8 cellular contexts compared by ENCODE assay signal in the genomic region with DNA sequence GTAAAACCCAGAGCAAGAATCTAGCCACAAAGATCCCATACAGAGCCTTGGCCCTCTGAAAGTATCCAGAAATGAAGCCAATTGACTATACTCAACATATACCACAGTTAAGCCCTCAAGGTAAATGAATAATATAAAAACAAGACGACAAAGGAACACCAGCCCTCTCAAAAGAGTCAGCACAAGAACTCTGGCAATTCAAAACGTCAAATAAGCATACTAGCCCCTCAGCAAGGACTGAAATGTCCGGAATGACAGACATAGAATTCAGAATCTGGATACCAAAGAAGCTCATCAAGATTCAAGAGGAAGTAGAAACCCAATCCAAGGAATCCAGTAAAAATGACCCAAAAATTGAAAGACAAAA. TPM values are rescaled to one million over a fixed set of nuclear protein-coding genes. Genes with fewer than 3 reads are reported as not detected.
A peak's percentile ranks its signal among the peaks of the same experiment; 100 is the strongest.
DNase-seq lines count a peak whose midpoint lies in the region; ATAC-seq and TF ChIP-seq lines count a peak whose summit lies in the region.

No MANE protein-coding gene starts in this region.

- H4K8ac ChIP-seq in neuronal stem cell (ENCODE audit: low read depth, low read length), result no peak overlapping the region

- no peaks in the 10 kb centered on the region for H3K9me2 ChIP-seq in Loucy (replicated peaks; ENCODE audit: low read depth, low read length)

- H3K4me1 ChIP-seq in Loucy (ENCODE audit: insufficient read depth, low read length, poor library complexity, severe bottlenecking) (peaks cover 10% of the 10 kb centered on the region), neuronal stem cell (ENCODE audit: control insufficient read depth in 2 of 2, insufficient read depth in 1 of 2, low read depth in 1 of 2, low read length in 2 of 2) (peaks cover 3 to 5% of the 10 kb centered on the region in 2 donors)

- no peak overlapping the region for H2AK5ac ChIP-seq in neuronal stem cell (ENCODE audit: low read depth, low read length)

- no peak overlapping the region for H2AFZ ChIP-seq in Loucy (ENCODE audit: low read length)
- peak overlapping the region; percentile 98 for H2AFZ ChIP-seq in neuronal stem cell (ENCODE audit: low read length)

- peak overlapping the region; percentile 96 for H3K4me2 ChIP-seq in Loucy (ENCODE audit: low read depth, low read length, poor library complexity, severe bottlenecking)
- H3K4me2 ChIP-seq in neuronal stem cell (ENCODE audit: insufficient read depth, low read length, poor library complexity, severe bottlenecking), result no peak overlapping the region

- H3K18ac ChIP-seq in neuronal stem cell (ENCODE audit: low read length), result no peak overlapping the region

- no peaks in the 10 kb centered on the region for H3K9me3 ChIP-seq in Loucy (ENCODE audit: insufficient read depth, low read depth, low read length)
- H3K9me3 ChIP-seq in neuronal stem cell (replicated peaks in 1 of 2; ENCODE audit: control insufficient read depth in 2 of 2, insufficient read depth in 1 of 2, low read depth in 1 of 2, low read length in 2 of 2), result no peaks in the 10 kb centered on the region

- no peak overlapping the region for H3K23ac ChIP-seq in neuronal stem cell (ENCODE audit: low read depth, low read length, poor library complexity)

- H3K14ac ChIP-seq in neuronal stem cell (ENCODE audit: low read length), result no peak overlapping the region

- no peaks in the 10 kb centered on the region for H4K20me1 ChIP-seq in Loucy (ENCODE audit: insufficient read depth, low read length, poor library complexity, severe bottlenecking)

- no peak overlapping the region for H3K4ac ChIP-seq in neuronal stem cell (ENCODE audit: low read length)

- no peak overlapping the region for H2BK5ac ChIP-seq in neuronal stem cell (ENCODE audit: low read length)

- H4K91ac ChIP-seq in neuronal stem cell (ENCODE audit: low read depth, low read length, poor library complexity), result no peak overlapping the region

- H3K36me3 ChIP-seq in Loucy (ENCODE audit: insufficient read depth, low read length) (no peaks in the 10 kb centered on the region), neuronal stem cell (replicated peaks in 1 of 2; ENCODE audit: control insufficient read depth in 2 of 2, insufficient read depth in 2 of 2, low read length in 2 of 2) (no peaks in the 10 kb centered on the region)

- DNase-seq in coronary artery (ENCODE audit: low spot score) (no peak), neuronal stem cell (ENCODE audit: low spot score) (no peak), NCI-H1694 treated with DMSO at 0.1 percent for 48 hours (lab: John Stamatoyannopoulos, UW) (no peak)

- WGBS in neuronal stem cell (ENCODE audit: extremely low coverage in 2 of 2, insufficient read length in 2 of 2, insufficient replicate concordance in 1 of 2), 2 donors, result no CpG with 5 or more reads among the region's 3 CpGs

- no peaks in the 10 kb centered on the region for H3K79me1 ChIP-seq in neuronal stem cell (ENCODE audit: low read depth, low read length)

- H3K79me2 ChIP-seq in Loucy (ENCODE audit: insufficient read depth, low read length), result 0 out of 2 replicates have a peak, but pooled peaks cover 4% of the 10 kb centered on the region

- H3K9ac ChIP-seq in Loucy (ENCODE audit: low read depth, low read length, poor library complexity, severe bottlenecking) (peak overlapping the region; percentile 87), neuronal stem cell (ENCODE audit: low read depth, low read length, poor library complexity) (no peak overlapping the region)

- H3F3A ChIP-seq in Loucy (ENCODE audit: low read depth), result no peaks in the 10 kb centered on the region

- H2BK120ac ChIP-seq in neuronal stem cell (ENCODE audit: low read depth, low read length), result no peak overlapping the region

- peak overlapping the region; percentile 87 for H3K4me3 ChIP-seq in Loucy (ENCODE audit: low read length, poor library complexity, severe bottlenecking)
- no peak overlapping the region for H3K4me3 ChIP-seq in coronary artery
- peak overlapping the region in 1 of 2 donors; percentile 73 for H3K4me3 ChIP-seq in neuronal stem cell (ENCODE audit: low read length in 2 of 2)

- no peak overlapping the region for H2BK15ac ChIP-seq in neuronal stem cell (ENCODE audit: low read length)

- H2BK12ac ChIP-seq in neuronal stem cell (ENCODE audit: low read length), result no peak overlapping the region

- no peaks in the 10 kb centered on the region for H3K27me3 ChIP-seq in Loucy (ENCODE audit: insufficient read depth, low read length, poor library complexity, severe bottlenecking)
- no peaks in the 10 kb centered on the region for H3K27me3 ChIP-seq in neuronal stem cell (ENCODE audit: control insufficient read depth in 3 of 3, insufficient read depth in 3 of 3, low read depth in 1 of 3, low read length in 3 of 3)

- TF ChIP-seq CTCF in C4-2B (conservative IDR thresholded peaks at IDR 0.05) (peak; percentile 43), Loucy (conservative IDR thresholded peaks at IDR 0.05; ENCODE audit: low read length) (no peak), coronary artery (IDR thresholded peaks at IDR 0.05) (no peak)

- H3K27ac ChIP-seq in C4-2B, result peak overlapping the region; percentile 86
- H3K27ac ChIP-seq in coronary artery, result peak overlapping the region; percentile 70 to 96
- no peak overlapping the region for H3K27ac ChIP-seq in neuronal stem cell (replicated peaks; ENCODE audit: low read length)

- ATAC-seq in HG02798 (IDR thresholded peaks at IDR 0.05; ENCODE audit: poor library complexity, unreplicated experiment) (no peak), HG03159 (IDR thresholded peaks at IDR 0.05; ENCODE audit: unreplicated experiment) (no peak)
- ATAC-seq in activated CD4-positive, CD25-positive, alpha-beta regulatory T cell treated with anti-CD3 and anti-CD28 coated beads, Interleukin-2, amount 50 U/mL, for 24 hours, result no peak

RNA-seq across cellular contexts. Expression of gene GTF2A1, which starts 49.9 kb away (rescaled TPM):
- polyA plus RNA-seq in neuronal stem cell (2013, experiment 1 of 2), result 24.5 TPM
- polyA plus RNA-seq in neuronal stem cell (2013, experiment 2 of 2), result 25.1 TPM
